In genomic region chr4:83250666-83251065, GRCh38 we compare ENCODE assay signal across 15 cellular contexts.
"Had no signal": no experiment of that assay in that cellular context is flagged by ENCODE, and none has a peak within 500 bp of the region (broad histone marks: within the 10 kb centered on the region; RNA-seq: fewer than 3 reads in every experiment).

No MANE protein-coding gene starts in this region.

- DNase-seq: activated CD4-positive, alpha-beta memory T cell treated with anti-CD3 and anti-CD28 coated beads for 36 hours; activated gamma-delta T cell treated with Interleukin-2 at 50 U/mL for 16 hours; activated T-cell treated with anti-CD3 and anti-CD28 coated beads for 4 hours; adrenal gland; dermis blood vessel endothelial cell; nephron progenitor cell; retina; stimulated activated CD8-positive, alpha-beta memory T cell treated with anti-CD3 and anti-CD28 coated beads, Interleukin-4, amount 100 ng/mL, for 48 hours; stimulated activated naive CD4-positive, alpha-beta T cell treated with Interleukin-2 at 50 U/mL for 16 hours; SW 1271; tibial artery; uterus; WERI-Rb-1 had no signal

- H3K4me3 Mint-ChIP-seq: activated CD4-positive, alpha-beta memory T cell treated with anti-CD3 and anti-CD28 coated beads for 36 hours; activated T-helper 1 cell treated with anti-CD3 and anti-CD28 coated beads, Interleukin-12 subunit alpha, Interleukin-12 subunit beta, Interleukin-2, Interleukin-4 antibody, amounts not matched to agents 30 ng/mL and 10 ng/mL and 1 ng/mL, durations not matched to agents 14 hours and 24 hours and 36 hours; nephron progenitor cell had no signal

- H3K4me3 ChIP-seq: adrenal gland, tibial artery, uterus had no signal

- H3K9me3 ChIP-seq: adrenal gland, tibial artery, uterus had no signal

- H3K27ac ChIP-seq: adrenal gland, tibial artery, uterus, WERI-Rb-1 had no signal

- H3K36me3 Mint-ChIP-seq: activated naive CD4-positive, alpha-beta T cell treated with anti-CD3 and anti-CD28 coated beads, Interleukin-2, amount 50 U/mL, for 72 hours had no signal

- H3K27me3 ChIP-seq: adrenal gland, tibial artery, uterus had no signal

- H3K27ac Mint-ChIP-seq: activated CD4-positive, alpha-beta memory T cell treated with anti-CD3 and anti-CD28 coated beads for 36 hours; activated naive CD4-positive, alpha-beta T cell treated with anti-CD3 and anti-CD28 coated beads, Interleukin-2, amount 50 U/mL, for 72 hours; activated T-helper 1 cell treated with anti-CD3 and anti-CD28 coated beads, Interleukin-12 subunit alpha, Interleukin-12 subunit beta, Interleukin-2, Interleukin-4 antibody, amounts not matched to agents 30 ng/mL and 10 ng/mL and 1 ng/mL, durations not matched to agents 14 hours and 24 hours and 36 hours; nephron progenitor cell had no signal

- H3K36me3 ChIP-seq: adrenal gland, tibial artery, uterus, WERI-Rb-1 had no signal

- H3K4me1 ChIP-seq: uterus had no signal

- H3K9me3 Mint-ChIP-seq: activated CD4-positive, alpha-beta memory T cell treated with anti-CD3 and anti-CD28 coated beads for 36 hours; activated naive CD4-positive, alpha-beta T cell treated with anti-CD3 and anti-CD28 coated beads, Interleukin-2, amount 50 U/mL, for 72 hours had no signal

- H3K27me3 Mint-ChIP-seq: activated CD4-positive, alpha-beta memory T cell treated with anti-CD3 and anti-CD28 coated beads for 36 hours had no signal

- ATAC-seq: activated naive CD4-positive, alpha-beta T cell treated with anti-CD3 and anti-CD28 coated beads, Interleukin-2, amount 50 U/mL, for 72 hours had no signal
